30 cellular contexts compared by ENCODE assay signal in the genomic region with DNA sequence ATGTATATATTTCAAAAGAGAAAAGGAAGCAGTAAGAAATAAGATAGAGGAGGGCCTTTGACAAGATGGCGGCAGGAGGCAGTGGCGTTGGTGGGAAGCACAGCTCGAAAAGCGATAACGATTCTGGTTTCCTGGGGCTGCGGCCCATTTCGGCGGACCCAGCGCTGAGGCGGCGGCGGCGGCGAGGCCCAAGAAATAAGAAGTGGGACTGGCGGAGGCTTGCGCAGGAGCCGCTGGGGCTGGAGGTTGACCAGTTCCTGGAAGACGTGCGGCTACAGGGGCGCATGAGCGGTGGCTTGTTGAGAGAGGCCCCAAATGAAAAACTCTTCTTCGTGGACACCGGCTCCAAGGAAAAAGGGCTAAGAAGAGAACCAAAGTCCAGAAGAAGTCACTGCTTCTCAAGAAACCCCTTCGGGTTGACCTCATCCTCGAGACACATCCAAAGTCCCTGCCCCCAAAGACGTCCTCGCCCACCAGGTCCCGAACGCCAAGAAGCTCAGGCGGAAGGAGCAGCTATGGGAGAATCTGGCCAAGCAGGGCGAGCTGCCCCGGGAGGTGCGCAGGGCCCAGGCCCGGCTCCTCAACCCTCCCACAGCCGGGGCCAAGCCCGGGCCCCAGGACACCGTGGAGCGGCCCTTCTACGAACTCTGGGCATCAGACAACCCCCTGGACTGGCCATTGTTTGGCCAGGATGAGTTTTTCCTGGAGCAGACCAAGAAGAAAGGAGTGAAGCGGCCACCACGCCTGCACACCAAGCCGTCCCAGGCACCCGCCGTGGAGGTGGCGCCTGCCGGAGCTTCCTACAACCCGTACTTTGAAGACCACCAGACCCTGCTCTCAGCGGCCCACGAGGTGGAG.
"Had no signal": no experiment of that assay in that cellular context is flagged by ENCODE, and none has a peak within 500 bp of the region (broad histone marks: within the 10 kb centered on the region; RNA-seq: fewer than 3 reads in every experiment).

No MANE protein-coding gene starts in this region.

- H3K4me3 Mint-ChIP-seq: activated CD4-positive, alpha-beta memory T cell treated with anti-CD3 and anti-CD28 coated beads for 36 hours; activated CD4-positive, alpha-beta T cell treated with anti-CD3 and anti-CD28 coated beads for 36 hours; activated CD4-positive, alpha-beta T cell treated with anti-CD3 and anti-CD28 coated beads, Interleukin-2, amount 10 ng/mL, durations not matched to agents 24 days and 14 days; activated CD8-positive, alpha-beta memory T cell treated with anti-CD3 and anti-CD28 coated beads, Interleukin-2, amount 10 ng/mL, durations not matched to agents 7 days and 5 days; activated CD8-positive, alpha-beta T cell treated with anti-CD3 and anti-CD28 coated beads, Interleukin-2, amount 10 ng/mL, durations not matched to agents 7 days and 5 days; activated naive CD4-positive, alpha-beta T cell treated with anti-CD3 and anti-CD28 coated beads for 36 hours; activated naive CD4-positive, alpha-beta T cell treated with anti-CD3 and anti-CD28 coated beads, Interleukin-2, amount 50 U/mL, for 24 hours; activated naive CD8-positive, alpha-beta T cell treated with anti-CD3 and anti-CD28 coated beads for 36 hours; activated naive CD8-positive, alpha-beta T cell treated with anti-CD3 and anti-CD28 coated beads, Interleukin-2, amount 50 U/mL, for 24 hours; activated T-helper 1 cell treated with anti-CD3 and anti-CD28 coated beads, Interleukin-12 subunit alpha, Interleukin-12 subunit beta, Interleukin-2, Interleukin-4 antibody, amounts not matched to agents 30 ng/mL and 10 ng/mL and 1 ng/mL, durations not matched to agents 14 hours and 24 hours and 36 hours; effector memory CD8-positive, alpha-beta T cell had no signal

- H3K4me1 ChIP-seq: adrenal gland, body of pancreas, gastroesophageal sphincter had no signal

- H3K4me3 ChIP-seq: adrenal gland, body of pancreas, esophagus squamous epithelium, gastroesophageal sphincter had no signal

- H3K27ac ChIP-seq: adrenal gland, body of pancreas, esophagus squamous epithelium, gastroesophageal sphincter had no signal

- H3K36me3 Mint-ChIP-seq: activated CD4-positive, alpha-beta memory T cell treated with anti-CD3 and anti-CD28 coated beads for 36 hours; activated CD8-positive, alpha-beta memory T cell treated with anti-CD3 and anti-CD28 coated beads, Interleukin-2, amount 10 ng/mL, durations not matched to agents 7 days and 5 days; activated naive CD8-positive, alpha-beta T cell treated with anti-CD3 and anti-CD28 coated beads for 36 hours had no signal

- H3K36me3 ChIP-seq: adrenal gland, esophagus squamous epithelium, gastroesophageal sphincter had no signal

- H3K27me3 Mint-ChIP-seq: activated CD4-positive, alpha-beta memory T cell treated with anti-CD3 and anti-CD28 coated beads for 36 hours; activated CD4-positive, alpha-beta T cell treated with anti-CD3 and anti-CD28 coated beads, Interleukin-2, amount 10 ng/mL, durations not matched to agents 24 days and 14 days; activated CD8-positive, alpha-beta memory T cell treated with anti-CD3 and anti-CD28 coated beads, Interleukin-2, amount 10 ng/mL, durations not matched to agents 7 days and 5 days had no signal

- H3K27ac Mint-ChIP-seq: activated CD4-positive, alpha-beta memory T cell treated with anti-CD3 and anti-CD28 coated beads for 36 hours; activated CD4-positive, alpha-beta T cell treated with anti-CD3 and anti-CD28 coated beads for 36 hours; activated CD4-positive, alpha-beta T cell treated with anti-CD3 and anti-CD28 coated beads, Interleukin-2, amount 10 ng/mL, durations not matched to agents 24 days and 14 days; activated CD8-positive, alpha-beta memory T cell treated with anti-CD3 and anti-CD28 coated beads, Interleukin-2, amount 10 ng/mL, durations not matched to agents 7 days and 5 days; activated CD8-positive, alpha-beta T cell treated with anti-CD3 and anti-CD28 coated beads, Interleukin-2, amount 10 ng/mL, durations not matched to agents 7 days and 5 days; activated naive CD4-positive, alpha-beta T cell treated with anti-CD3 and anti-CD28 coated beads for 36 hours; activated naive CD4-positive, alpha-beta T cell treated with anti-CD3 and anti-CD28 coated beads, Interleukin-2, amount 50 U/mL, for 24 hours; activated naive CD8-positive, alpha-beta T cell treated with anti-CD3 and anti-CD28 coated beads for 36 hours; activated naive CD8-positive, alpha-beta T cell treated with anti-CD3 and anti-CD28 coated beads, Interleukin-2, amount 50 U/mL, for 24 hours; activated T-helper 1 cell treated with anti-CD3 and anti-CD28 coated beads, Interleukin-12 subunit alpha, Interleukin-12 subunit beta, Interleukin-2, Interleukin-4 antibody, amounts not matched to agents 30 ng/mL and 10 ng/mL and 1 ng/mL, durations not matched to agents 14 hours and 24 hours and 36 hours; activated T-helper 2 cell treated with anti-CD3 and anti-CD28 coated beads, Interferon-gamma antibody, Interleukin-2, Interleukin-4, amounts not matched to agents 10 μg/mL and 5 μg/mL and 100 μg/mL, durations not matched to agents 14 hours and 24 hours and 36 hours; effector memory CD8-positive, alpha-beta T cell had no signal

- H3K4me1 Mint-ChIP-seq: activated CD4-positive, alpha-beta T cell treated with anti-CD3 and anti-CD28 coated beads for 36 hours; activated CD4-positive, alpha-beta T cell treated with anti-CD3 and anti-CD28 coated beads, Interleukin-2, amount 10 ng/mL, durations not matched to agents 24 days and 14 days; activated CD8-positive, alpha-beta memory T cell treated with anti-CD3 and anti-CD28 coated beads, Interleukin-2, amount 10 ng/mL, durations not matched to agents 7 days and 5 days; activated naive CD4-positive, alpha-beta T cell treated with anti-CD3 and anti-CD28 coated beads, Interleukin-2, amount 50 U/mL, for 24 hours; activated naive CD8-positive, alpha-beta T cell treated with anti-CD3 and anti-CD28 coated beads for 36 hours; activated naive CD8-positive, alpha-beta T cell treated with anti-CD3 and anti-CD28 coated beads, Interleukin-2, amount 50 U/mL, for 24 hours had no signal

- H3K9me3 ChIP-seq: adrenal gland, body of pancreas, esophagus squamous epithelium, gastroesophageal sphincter had no signal

- ATAC-seq: activated CD4-positive, alpha-beta T cell treated with anti-CD3 and anti-CD28 coated beads for 36 hours; activated CD8-positive, alpha-beta memory T cell treated with anti-CD3 and anti-CD28 coated beads, Interleukin-2, amount 10 ng/mL, durations not matched to agents 7 days and 5 days; activated CD8-positive, alpha-beta T cell treated with anti-CD3 and anti-CD28 coated beads, Interleukin-2, amount 10 ng/mL, durations not matched to agents 7 days and 5 days; activated naive CD8-positive, alpha-beta T cell treated with anti-CD3 and anti-CD28 coated beads, Interleukin-2, amount 50 U/mL, for 24 hours; body of pancreas; effector memory CD8-positive, alpha-beta T cell; gastroesophageal sphincter had no signal

- H3K9me3 Mint-ChIP-seq: activated CD4-positive, alpha-beta memory T cell treated with anti-CD3 and anti-CD28 coated beads for 36 hours; activated CD4-positive, alpha-beta T cell treated with anti-CD3 and anti-CD28 coated beads, Interleukin-2, amount 10 ng/mL, durations not matched to agents 24 days and 14 days; activated naive CD4-positive, alpha-beta T cell treated with anti-CD3 and anti-CD28 coated beads for 36 hours; activated naive CD8-positive, alpha-beta T cell treated with anti-CD3 and anti-CD28 coated beads for 36 hours; activated naive CD8-positive, alpha-beta T cell treated with anti-CD3 and anti-CD28 coated beads, Interleukin-2, amount 50 U/mL, for 24 hours; activated T-helper 1 cell treated with anti-CD3 and anti-CD28 coated beads, Interleukin-12 subunit alpha, Interleukin-12 subunit beta, Interleukin-2, Interleukin-4 antibody, amounts not matched to agents 30 ng/mL and 10 ng/mL and 1 ng/mL, durations not matched to agents 14 hours and 24 hours and 36 hours had no signal

- DNase-seq: activated CD4-positive, alpha-beta memory T cell treated with anti-CD3 and anti-CD28 coated beads for 36 hours; activated CD4-positive, alpha-beta T cell treated with anti-CD3 and anti-CD28 coated beads for 36 hours; activated CD4-positive, alpha-beta T cell treated with anti-CD3 and anti-CD28 coated beads, Interleukin-2, amount 10 ng/mL, durations not matched to agents 24 days and 14 days; activated CD4-positive, CD25-positive, alpha-beta regulatory T cell; activated CD4-positive, CD25-positive, alpha-beta regulatory T cell treated with anti-CD3 and anti-CD28 coated beads, Interleukin-2, amount 50 U/mL, for 72 hours; activated CD8-positive, alpha-beta memory T cell treated with anti-CD3 and anti-CD28 coated beads, Interleukin-2, amount 10 ng/mL, durations not matched to agents 7 days and 5 days; activated CD8-positive, alpha-beta memory T cell treated with anti-CD3 and anti-CD28 coated beads, Interleukin-2, amount 50 U/mL, for 4 hours; activated CD8-positive, alpha-beta T cell treated with anti-CD3 and anti-CD28 coated beads, Interleukin-2, amount 10 ng/mL, durations not matched to agents 7 days and 5 days; activated effector memory CD4-positive, alpha-beta T cell treated with anti-CD3 and anti-CD28 coated beads, Interleukin-2, amount 50 U/mL, for 16 hours; activated naive CD4-positive, alpha-beta T cell treated with anti-CD3 and anti-CD28 coated beads for 36 hours; activated naive CD8-positive, alpha-beta T cell treated with anti-CD3 and anti-CD28 coated beads for 36 hours; activated naive CD8-positive, alpha-beta T cell treated with anti-CD3 and anti-CD28 coated beads, Interleukin-2, amount 50 U/mL, for 24 hours; activated T-cell treated with anti-CD3 and anti-CD28 coated beads, Interleukin-2, amount 50 U/mL, for 1 hour; activated T-cell treated with anti-CD3 and anti-CD28 coated beads, Interleukin-2, amount 50 U/mL, for 48 hours; adrenal gland; amygdala; body of pancreas; caudate nucleus; cortex of kidney; dermis blood vessel endothelial cell; effector CD4-positive, alpha-beta T cell; effector memory CD8-positive, alpha-beta T cell; erythroblast; esophagus squamous epithelium; foreskin melanocyte; T-helper 2 cell had no signal

- H3K27me3 ChIP-seq: adrenal gland, body of pancreas, esophagus squamous epithelium, gastroesophageal sphincter had no signal
